Comparison of ENCODE assay signal across 26 cellular contexts in genomic region chr4:186855111-186855510, GRCh38.
"Had no signal": no experiment of that assay in that cellular context is flagged by ENCODE, and none has a peak within 500 bp of the region (broad histone marks: within the 10 kb centered on the region; RNA-seq: fewer than 3 reads in every experiment).

No MANE protein-coding gene starts in this region.

- DNase-seq: nephron progenitor cell; occipital lobe; ovary; posterior cingulate gyrus; psoas muscle; right cardiac atrium; right lobe of liver; sigmoid colon; small intestine; stimulated activated CD4-positive, alpha-beta T cell treated with anti-CD3 and anti-CD28 coated beads, Interleukin-15, amount 100 ng/mL, for 24 hours; stimulated activated CD4-positive, alpha-beta T cell treated with anti-CD3 and anti-CD28 coated beads, Interleukin-2, amount 100 ng/mL, for 24 hours; stimulated activated CD4-positive, alpha-beta T cell treated with anti-CD3 and anti-CD28 coated beads, Interleukin-2, amount 100 ng/mL, for 48 hours; stimulated activated CD4-positive, alpha-beta T cell treated with anti-CD3 and anti-CD28 coated beads, Interleukin-4, amount 100 ng/mL, for 24 hours; stimulated activated naive B cell treated with anti-CD40 and anti-IgM and Interleukin-4, amounts not matched to agents 10 μg/mL and 1 μg/mL and 100 μg/mL, for 72 hours; stimulated activated naive CD4-positive, alpha-beta T cell treated with Interleukin-2 at 50 U/mL for 16 hours; stomach; thyroid gland; trophoblast cell; upper lobe of left lung had no signal

- H3K9ac ChIP-seq: neural progenitor cell, parathyroid adenoma had no signal

- H3K27ac ChIP-seq: neural progenitor cell, ovary, parathyroid adenoma, psoas muscle, right lobe of liver, sigmoid colon, stomach, thoracic aorta, thyroid gland, tibial nerve, upper lobe of left lung, vagina had no signal

- H2AFZ ChIP-seq: neural progenitor cell, parathyroid adenoma had no signal

- ATAC-seq: natural killer cell treated with Interleukin-12 subunit alpha and Interleukin-12 subunit beta and Interleukin-15 and Interleukin-18, amount 100 ng/mL, for 72 hours; psoas muscle; right cardiac atrium; right lobe of liver; stimulated activated effector memory CD8-positive, alpha-beta T cell treated with anti-CD3 and anti-CD28 coated beads, Interleukin-12 subunit alpha, Interleukin-12 subunit beta, amount 100 ng/mL, for 72 hours; stimulated activated naive B cell treated with anti-CD40 and anti-IgM and Interleukin-4, amounts not matched to agents 10 μg/mL and 1 μg/mL and 100 μg/mL, for 72 hours had no signal

- H3K4me3 ChIP-seq: neural progenitor cell, ovary, psoas muscle, right lobe of liver, sigmoid colon, stomach, thoracic aorta, thyroid gland, tibial nerve, upper lobe of left lung, vagina had no signal

- H3K27me3 ChIP-seq: neural progenitor cell, ovary, right lobe of liver, sigmoid colon, stomach, thyroid gland, tibial nerve, upper lobe of left lung, vagina had no signal

- H3K36me3 ChIP-seq: neural progenitor cell, ovary, right lobe of liver, sigmoid colon, stomach, thoracic aorta, thyroid gland, tibial nerve, upper lobe of left lung, vagina had no signal

- H3K9me3 ChIP-seq: ovary, right lobe of liver, sigmoid colon, thoracic aorta, thyroid gland, vagina had no signal

- H3K79me2 ChIP-seq: parathyroid adenoma had no signal

- H3K4me1 ChIP-seq: neural progenitor cell, parathyroid adenoma, psoas muscle, right lobe of liver, sigmoid colon, stomach, thyroid gland, tibial nerve, upper lobe of left lung, vagina had no signal

- H3K4me2 ChIP-seq: neural progenitor cell had no signal
